ENCODE assay signal across 2 cellular contexts in the genomic region with DNA sequence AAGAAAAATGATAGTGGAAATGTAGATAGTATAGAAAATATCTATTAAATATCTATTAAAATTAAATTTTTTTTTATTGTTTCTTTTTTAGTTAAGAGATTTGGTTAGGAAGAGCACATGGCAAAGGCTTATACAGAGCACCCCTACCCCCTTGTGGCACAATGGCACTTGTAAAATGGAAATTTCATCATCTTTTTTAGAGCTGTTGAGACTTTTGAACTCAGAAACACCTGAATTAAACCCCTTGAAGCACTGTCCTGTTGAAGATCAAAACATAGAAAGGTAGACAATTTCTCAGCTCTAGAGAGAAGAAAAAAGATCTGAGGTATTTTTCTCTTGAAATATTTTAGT.
TF ChIP-seq lines count a peak whose summit lies in the region.

No MANE protein-coding gene starts in this region.

TF ChIP-seq in SK-N-SH, 30 proteins besides CTCF, POLR2A, EP300 and RAD21 (continued from another document):
- no peak for TF ChIP-seq SIN3A (IDR thresholded peaks at IDR 0.05; ENCODE audit: borderline replicate concordance, low read depth, low read length)
- TF ChIP-seq, protein P1, sequence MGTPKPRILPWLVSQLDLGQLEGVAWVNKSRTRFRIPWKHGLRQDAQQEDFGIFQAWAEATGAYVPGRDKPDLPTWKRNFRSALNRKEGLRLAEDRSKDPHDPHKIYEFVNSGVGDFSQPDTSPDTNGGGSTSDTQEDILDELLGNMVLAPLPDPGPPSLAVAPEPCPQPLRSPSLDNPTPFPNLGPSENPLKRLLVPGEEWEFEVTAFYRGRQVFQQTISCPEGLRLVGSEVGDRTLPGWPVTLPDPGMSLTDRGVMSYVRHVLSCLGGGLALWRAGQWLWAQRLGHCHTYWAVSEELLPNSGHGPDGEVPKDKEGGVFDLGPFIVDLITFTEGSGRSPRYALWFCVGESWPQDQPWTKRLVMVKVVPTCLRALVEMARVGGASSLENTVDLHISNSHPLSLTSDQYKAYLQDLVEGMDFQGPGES (IDR thresholded peaks at IDR 0.05; ENCODE audit: low read depth, low read length) = no peak
TF ChIP-seq in SK-N-SH: peak in this region for 1.

TF ChIP-seq in SK-N-SH treated with all-trans-retinoic acid at 6 μM for 48 hours, 23 proteins besides CTCF, POLR2A, EP300 and RAD21 (continued from another document):
- TF ChIP-seq, protein P2, sequence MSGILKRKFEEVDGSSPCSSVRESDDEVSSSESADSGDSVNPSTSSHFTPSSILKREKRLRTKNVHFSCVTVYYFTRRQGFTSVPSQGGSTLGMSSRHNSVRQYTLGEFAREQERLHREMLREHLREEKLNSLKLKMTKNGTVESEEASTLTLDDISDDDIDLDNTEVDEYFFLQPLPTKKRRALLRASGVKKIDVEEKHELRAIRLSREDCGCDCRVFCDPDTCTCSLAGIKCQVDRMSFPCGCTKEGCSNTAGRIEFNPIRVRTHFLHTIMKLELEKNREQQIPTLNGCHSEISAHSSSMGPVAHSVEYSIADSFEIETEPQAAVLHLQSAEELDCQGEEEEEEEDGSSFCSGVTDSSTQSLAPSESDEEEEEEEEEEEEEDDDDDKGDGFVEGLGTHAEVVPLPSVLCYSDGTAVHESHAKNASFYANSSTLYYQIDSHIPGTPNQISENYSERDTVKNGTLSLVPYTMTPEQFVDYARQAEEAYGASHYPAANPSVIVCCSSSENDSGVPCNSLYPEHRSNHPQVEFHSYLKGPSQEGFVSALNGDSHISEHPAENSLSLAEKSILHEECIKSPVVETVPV (CRISPR knock-in tag; IDR thresholded peaks at IDR 0.05) = no peak
- TF ChIP-seq ISL1 (CRISPR knock-in tag; IDR thresholded peaks at IDR 0.05) (no peak), ESRRG (CRISPR knock-in tag; IDR thresholded peaks at IDR 0.05) (no peak), CSDC2 (CRISPR knock-in tag; IDR thresholded peaks at IDR 0.05) (no peak), TCF4 (CRISPR knock-in tag; IDR thresholded peaks at IDR 0.05; ENCODE audit: borderline replicate concordance) (no peak), ZNF565 (CRISPR knock-in tag; conservative IDR thresholded peaks at IDR 0.05; ENCODE audit: low read depth) (no peak), PPARA (CRISPR knock-in tag; IDR thresholded peaks at IDR 0.05; ENCODE audit: borderline replicate concordance) (no peak)
